ENCODE assay signal across 10 cellular contexts in genomic region chr9:88746029-88746743, GRCh38.
DNase-seq lines count a peak whose midpoint lies in the region; ATAC-seq and TF ChIP-seq lines count a peak whose summit lies in the region.
"Had no signal": no experiment of that assay in that cellular context is flagged by ENCODE, and none has a peak within 500 bp of the region (broad histone marks: within the 10 kb centered on the region; RNA-seq: fewer than 3 reads in every experiment).

No MANE protein-coding gene starts in this region.

- peak; percentile 58 for DNase-seq in HS-5 (ENCODE audit: low read depth)
- peak; percentile 95 for DNase-seq in cardiac fibroblast (ENCODE audit: low read depth in 2 of 2)
- peak; percentile 81 for DNase-seq in kidney tubule cell (ENCODE audit: low spot score)
- DNase-seq in stromal cell of bone marrow (ENCODE audit: low read depth): peak; percentile 89
- no peak for DNase-seq in NCI-H774 (lab: John Stamatoyannopoulos, UW)
- no peak for DNase-seq in NCI-H345 (lab: John Stamatoyannopoulos, UW)
- DNase-seq: activated CD8-positive, alpha-beta memory T cell treated with anti-CD3 and anti-CD28 coated beads, Interleukin-2, amount 50 U/mL, for 48 hours had no signal

- H3K4me3 ChIP-seq in cardiac fibroblast (replicated peaks in 1 of 2; ENCODE audit: low read depth in 2 of 2, low read length in 2 of 2): no peak overlapping the region

- ATAC-seq in HG02642 (IDR thresholded peaks at IDR 0.05; ENCODE audit: poor library complexity, unreplicated experiment) (no peak), GM19395 (IDR thresholded peaks at IDR 0.05; ENCODE audit: unreplicated experiment) (no peak)
- ATAC-seq: HCT116 had no signal

- no peak for TF ChIP-seq CTCF in cardiac fibroblast (IDR thresholded peaks at IDR 0.05; ENCODE audit: low read depth, low read length)

Comparison
In these comparisons a context has a peak if more than half of its experiments do, and no peak if none do; other contexts are left out.
1. DNase-seq: peak in HS-5 (single experiment), cardiac fibroblast (2 of 2), kidney tubule cell (single experiment) and stromal cell of bone marrow (single experiment); none in NCI-H774 (single experiment) and NCI-H345 (single experiment).